Comparison of ENCODE assay signal across 26 cellular contexts in the genomic region with DNA sequence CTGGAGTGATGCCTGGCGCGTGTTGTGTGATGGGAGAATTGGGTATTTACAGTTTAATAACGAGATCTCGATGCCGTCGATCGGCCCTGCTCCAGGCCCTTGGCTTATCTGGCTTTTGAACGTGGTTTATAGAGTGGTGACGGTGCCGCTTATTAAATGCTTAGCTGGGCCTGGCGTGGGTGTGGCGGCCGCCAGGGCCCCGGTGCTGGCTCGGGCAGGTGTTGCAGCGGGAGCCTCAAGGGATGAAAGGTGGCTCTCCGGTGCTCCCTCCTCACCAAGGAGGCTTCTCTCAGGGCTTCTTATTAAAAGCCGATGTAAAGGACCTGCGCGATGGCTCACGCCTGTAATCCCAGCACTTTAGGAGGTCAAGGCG.
DNase-seq lines count a peak whose midpoint lies in the region; ATAC-seq and TF ChIP-seq lines count a peak whose summit lies in the region.
"Had no signal": no experiment of that assay in that cellular context is flagged by ENCODE, and none has a peak within 500 bp of the region (broad histone marks: within the 10 kb centered on the region; RNA-seq: fewer than 3 reads in every experiment).

No MANE protein-coding gene starts in this region.

- H3K4me3 ChIP-seq in H7 (ENCODE audit: insufficient read depth, low read depth, low read length) (no peak overlapping the region), psoas muscle (no peak overlapping the region), Peyer's patch (no peak overlapping the region)
- H3K4me3 ChIP-seq: cardiac muscle cell, coronary artery, HAP-1, hepatocyte, pancreas, PC-9, skin epidermis, thoracic aorta had no signal

- intact Hi-C loops in psoas muscle (cut with DNase I) = no loop called here

- H3K9me3 ChIP-seq in psoas muscle (no peaks in the 10 kb centered on the region), Peyer's patch (no peaks in the 10 kb centered on the region)
- H3K9me3 ChIP-seq: HAP-1, pancreas, thoracic aorta had no signal

- 90 to 94% (median 90%) methylated on average over 22 of the region's 22 CpGs for WGBS in psoas muscle, 3 donors

- H3K27ac ChIP-seq in VCaP (0 out of 2 replicates have a peak overlapping the region, but pooled peaks have one; percentile 36), psoas muscle (no peak overlapping the region), Peyer's patch (peak overlapping the region in 1 of 4 donors; percentile 52)
- H3K27ac ChIP-seq: cardiac muscle cell, coronary artery, hepatocyte, pancreas, PC-9, thoracic aorta had no signal

- H3K27me3 ChIP-seq in H7 (ENCODE audit: control insufficient read depth, insufficient read depth, low read length) (no peaks in the 10 kb centered on the region), psoas muscle (ENCODE audit: insufficient read depth in 3 of 3, low read length in 2 of 3) (no peaks in the 10 kb centered on the region), Peyer's patch (no peaks in the 10 kb centered on the region)
- H3K27me3 ChIP-seq: cardiac muscle cell, hepatocyte, pancreas had no signal

- TF ChIP-seq POLR2A in Peyer's patch (IDR thresholded peaks at IDR 0.05) = no peak

- H3K36me3 ChIP-seq in H7 (replicated peaks; ENCODE audit: control insufficient read depth, insufficient read depth, low read length) (peaks cover 6% of the 10 kb centered on the region), psoas muscle (ENCODE audit: insufficient read depth in 1 of 2, low read depth in 1 of 2) (peaks cover 2 to 72% of the 10 kb centered on the region in 2 donors), Peyer's patch (peaks cover 0 to 87% (median 0%) of the 10 kb centered on the region in 3 donors)

- TF ChIP-seq CTCF in VCaP (conservative IDR thresholded peaks at IDR 0.05) (no peak), psoas muscle (IDR thresholded peaks at IDR 0.05) (no peak), Peyer's patch (IDR thresholded peaks at IDR 0.05) (no peak)

- peak; percentile 11 for DNase-seq in NCI-H510A treated with DMSO at 0.1 percent for 48 hours (lab: John Stamatoyannopoulos, UW)
- DNase-seq in NCI-H510A (lab: John Stamatoyannopoulos, UW) = no peak
- DNase-seq in H7 = peak; percentile 38
- DNase-seq in psoas muscle = peak; percentile 6 to 39
- no peak for DNase-seq in Peyer's patch
- no peak for DNase-seq in activated CD4-positive, alpha-beta T cell treated with anti-CD3 and anti-CD28 coated beads, Interleukin-2, amount 50 U/mL, for 48 hours
- DNase-seq in mesenteric fat pad (ENCODE audit: low spot score) = no peak
- DNase-seq: activated CD4-positive, alpha-beta T cell treated with anti-CD3 and anti-CD28 coated beads for 1 hour; activated naive CD4-positive, alpha-beta T cell; activated naive CD8-positive, alpha-beta T cell treated with anti-CD3 and anti-CD28 coated beads, Interleukin-2, amount 50 U/mL, for 24 hours; CD4-positive, alpha-beta memory T cell; effector CD8-positive, alpha-beta T cell; mammary epithelial cell; NCI-H524; PC-9; retina; SHP77 treated with DMSO at 0.1 percent for 48 hours; T-helper 2 cell had no signal

- no peak for ATAC-seq in psoas muscle
- ATAC-seq: pancreas had no signal

- H3K4me1 ChIP-seq in psoas muscle = no peaks in the 10 kb centered on the region
- H3K4me1 ChIP-seq in Peyer's patch = peaks cover 0 to 11% (median 5%) of the 10 kb centered on the region in 4 donors
- H3K4me1 ChIP-seq: HAP-1, pancreas had no signal

Comparison
In these comparisons a context has a peak if more than half of its experiments do, and no peak if none do; other contexts are left out.
1. DNase-seq: peak in NCI-H510A treated with DMSO at 0.1 percent for 48 hours (single experiment), H7 (single experiment) and psoas muscle (2 of 2); none in NCI-H510A (single experiment), Peyer's patch (0 of 3), activated CD4-positive, alpha-beta T cell treated with anti-CD3 and anti-CD28 coated beads, Interleukin-2, amount 50 U/mL, for 48 hours (0 of 2) and mesenteric fat pad (single experiment).